Comparison of ENCODE assay signal across 8 cellular contexts in genomic region chr1:32702599-32703478, GRCh38. TPM values are rescaled to one million over a fixed set of nuclear protein-coding genes. Genes with fewer than 3 reads are reported as not detected.
DNase-seq lines count a peak whose midpoint lies in the region; ATAC-seq and TF ChIP-seq lines count a peak whose summit lies in the region.

Gene SYNC (minus strand): TSS chr1:32702770. CDS start chr1:32702660, 110 bp downstream.

- H4K20me1 ChIP-seq in OCI-LY3 (ENCODE audit: insufficient read depth, low read length) (no peaks in the 10 kb centered on the region), smooth muscle cell (ENCODE audit: low read depth) (no peaks in the 10 kb centered on the region)

- no peaks in the 10 kb centered on the region for H3F3A ChIP-seq in smooth muscle cell (ENCODE audit: low read depth)

- H3K4me3 ChIP-seq in OCI-LY3 (ENCODE audit: low read length) (peak within 1 kb of the TSS; percentile 79), choroid plexus epithelial cell (ENCODE audit: low read depth, low read length) (peak within 1 kb of the TSS; percentile 70), smooth muscle cell (peak within 1 kb of the TSS; percentile 84)

- H3K36me3 ChIP-seq in OCI-LY3 (replicated peaks; ENCODE audit: low read depth, low read length), result no peaks in the 10 kb centered on the region
- H3K36me3 ChIP-seq in smooth muscle cell (ENCODE audit: low read depth), result no peaks in the 10 kb centered on the region

- DNase-seq in DMS53 (lab: John Stamatoyannopoulos, UW) (peak; percentile 48), DMS53 treated with DMSO at 0.1 percent for 48 hours (lab: John Stamatoyannopoulos, UW; ENCODE audit: unreplicated experiment) (no peak), choroid plexus epithelial cell (ENCODE audit: low read depth) (peak; percentile 56), islet precursor cell (peak; percentile 65), smooth muscle cell (lab: John Stamatoyannopoulos, UW; ENCODE audit: unreplicated experiment) (no peak), middle frontal gyrus (ENCODE audit: extremely low spot score, low spot score) (no peak)

- H3K9me3 ChIP-seq in OCI-LY3 (ENCODE audit: insufficient read depth, low read length) (no peaks in the 10 kb centered on the region), smooth muscle cell (replicated peaks; ENCODE audit: low read depth) (no peaks in the 10 kb centered on the region)

- H3K79me2 ChIP-seq in OCI-LY3 (ENCODE audit: low read length) (no peaks in the 10 kb centered on the region), smooth muscle cell (ENCODE audit: low read depth) (no peaks in the 10 kb centered on the region)

- H3K27me3 ChIP-seq in OCI-LY3 (ENCODE audit: low read depth, low read length) (peaks cover 16% of the 10 kb centered on the region), smooth muscle cell (ENCODE audit: low read depth) (no peaks in the 10 kb centered on the region)

- no peak within 1 kb of the TSS for H3K27ac ChIP-seq in OCI-LY3 (ENCODE audit: low read length)
- H3K27ac ChIP-seq in smooth muscle cell (ENCODE audit: low read depth), result peak within 1 kb of the TSS; percentile 84

- H3K4me1 ChIP-seq in OCI-LY3 (ENCODE audit: low read length) (peaks cover 4% of the 10 kb centered on the region; the same call in 1 of the 2 replicates), smooth muscle cell (ENCODE audit: low read depth) (peaks cover 15% of the 10 kb centered on the region)

- peak within 1 kb of the TSS; percentile 80 for H3K4me2 ChIP-seq in OCI-LY3 (ENCODE audit: low read length)
- H3K4me2 ChIP-seq in smooth muscle cell, result peak within 1 kb of the TSS; percentile 99

- WGBS in smooth muscle cell (ENCODE audit: low lambda C conversion rate), result 1% methylated on average over 55 of the region's 70 CpGs

- no peak for TF ChIP-seq CTCF in OCI-LY3 (IDR thresholded peaks at IDR 0.05; ENCODE audit: low read depth, low read length)
- TF ChIP-seq CTCF in choroid plexus epithelial cell (conservative IDR thresholded peaks at IDR 0.05; ENCODE audit: low read depth, low read length), result no peak
- TF ChIP-seq CTCF in smooth muscle cell (IDR thresholded peaks at IDR 0.05; ENCODE audit: borderline replicate concordance, insufficient read depth, poor library complexity, severe bottlenecking), result no peak

- no peak for ATAC-seq in GM21723 (IDR thresholded peaks at IDR 0.05; ENCODE audit: unreplicated experiment)

- peak within 1 kb of the TSS; percentile 40; the same call in 1 of the 2 replicates for H3K9ac ChIP-seq in OCI-LY3 (ENCODE audit: low read length)
- peak within 1 kb of the TSS; percentile 83 for H3K9ac ChIP-seq in smooth muscle cell (ENCODE audit: low read depth)

- H2AFZ ChIP-seq in OCI-LY3 (ENCODE audit: low read depth, low read length), result peak within 1 kb of the TSS; percentile 66; the same call in 1 of the 2 replicates
- peak within 1 kb of the TSS; percentile 93 for H2AFZ ChIP-seq in smooth muscle cell (ENCODE audit: low read depth)

RNA-seq across cellular contexts. Expression of gene SYNC, which starts in this region (rescaled TPM):
- total RNA-seq in smooth muscle cell, result 4.4 and 6.2 TPM in 2 replicates
- polyA plus RNA-seq in smooth muscle cell, result 4.6 and 4.9 TPM in 2 replicates

Comparison
In these comparisons a context has a peak if more than half of its experiments do, and no peak if none do; other contexts are left out.
1. DNase-seq: peak in DMS53 (single experiment), choroid plexus epithelial cell (single experiment) and islet precursor cell (single experiment); none in DMS53 treated with DMSO at 0.1 percent for 48 hours (single experiment), smooth muscle cell (single experiment) and middle frontal gyrus (single experiment).
2. Peak in every context shown above with its lines, with median percentiles within 50 percentile points of each other: H3K4me3 ChIP-seq.